8 cellular contexts compared by ENCODE assay signal in genomic region chr1:98048234-98048633, GRCh38.
DNase-seq lines count a peak whose midpoint lies in the region; ATAC-seq and TF ChIP-seq lines count a peak whose summit lies in the region.

No MANE protein-coding gene starts in this region.

- no peaks in the 10 kb centered on the region for H3K36me3 Mint-ChIP-seq in naive B cell

- peak in 1 of 2 donors; percentile 14 for TF ChIP-seq CTCF in fibroblast of lung (conservative IDR thresholded peaks at IDR 0.05 in 1 of 2, IDR thresholded peaks at IDR 0.05 in 1 of 2; ENCODE audit: low read depth in 1 of 2, low read length in 2 of 2)

- H3K4me3 Mint-ChIP-seq in naive B cell, result peak overlapping the region in 1 of 8 donors; percentile 6

- DNase-seq in DMS 273 treated with DMSO at 0.1 percent for 48 hours (lab: John Stamatoyannopoulos, UW) (peak; percentile 53), NCI-H748 treated with DMSO at 0.1 percent for 48 hours (lab: John Stamatoyannopoulos, UW) (peak; percentile 44), activated T-cell treated with anti-CD3 and anti-CD28 coated beads for 4 hours (peak; percentile 29), fibroblast of lung (ENCODE audit: low read depth in 2 of 2) (peak; percentile 91 to 94), naive B cell (peak; percentile 39)
- peak; percentile 53 for DNase-seq in stimulated activated naive CD4-positive, alpha-beta T cell treated with Interleukin-2 at 50 U/mL for 16 hours (lab: John Stamatoyannopoulos, UW)

- H4K20me1 ChIP-seq in fibroblast of lung (ENCODE audit: control insufficient read depth, extremely low read depth, insufficient read depth, low read length), result no peaks in the 10 kb centered on the region

- H3K36me3 ChIP-seq in fibroblast of lung (ENCODE audit: control insufficient read depth, insufficient read depth, low read length), result no peaks in the 10 kb centered on the region

- no peak overlapping the region for H3K9ac ChIP-seq in fibroblast of lung (ENCODE audit: insufficient read depth, low read length)

- H2AFZ ChIP-seq in fibroblast of lung (ENCODE audit: low read length), result peak overlapping the region; percentile 52

- H3K9me3 Mint-ChIP-seq in naive B cell, result peaks cover 0 to 7% (median 2%) of the 10 kb centered on the region in 7 donors

- H3K79me2 ChIP-seq in fibroblast of lung (ENCODE audit: control insufficient read depth, insufficient read depth, low read length), result peaks cover 23% of the 10 kb centered on the region

- H3K4me1 ChIP-seq in fibroblast of lung (ENCODE audit: control insufficient read depth, extremely low read depth, insufficient read depth, low read length), result peaks cover 10% of the 10 kb centered on the region

- ATAC-seq in HG02610 (IDR thresholded peaks at IDR 0.05; ENCODE audit: unreplicated experiment) (peak; percentile 54), naive B cell (ENCODE audit: low read depth in 2 of 2) (peak; percentile 60 to 66), GM21576 (IDR thresholded peaks at IDR 0.05; ENCODE audit: unreplicated experiment) (no peak)

- H3K27me3 ChIP-seq in fibroblast of lung (ENCODE audit: control insufficient read depth, insufficient read depth, low read length), result no peaks in the 10 kb centered on the region

- H3K9me3 ChIP-seq in fibroblast of lung (ENCODE audit: control insufficient read depth, insufficient read depth, low read depth, low read length), result no peaks in the 10 kb centered on the region

- peak overlapping the region; percentile 95 for H3K4me2 ChIP-seq in fibroblast of lung (ENCODE audit: extremely low read depth, insufficient read depth, low read length)

- H3K4me1 Mint-ChIP-seq in naive B cell, result peaks cover 29 to 43% (median 38%) of the 10 kb centered on the region in 3 donors

- H3K27ac Mint-ChIP-seq in naive B cell, result peak overlapping the region in 2 of 6 donors; percentile 63 to 91

- H3K4me3 ChIP-seq in fibroblast of lung (replicated peaks in 1 of 4; ENCODE audit: control extremely low read depth in 1 of 4, insufficient read depth in 1 of 4, low read depth in 3 of 4, low read length in 4 of 4), result peak overlapping the region; percentile 61 to 83 (median 66)

- peaks cover 64 to 83% (median 80%) of the 10 kb centered on the region in 3 donors for H3K27me3 Mint-ChIP-seq in naive B cell

- H3K27ac ChIP-seq in fibroblast of lung (ENCODE audit: insufficient read depth, low read length), result no peak overlapping the region

Comparison
In these comparisons a context has a peak if more than half of its experiments do, and no peak if none do; other contexts are left out.
1. DNase-seq: peak in every context shown above with its lines; median percentile 92 in fibroblast of lung; 53 in DMS 273 treated with DMSO at 0.1 percent for 48 hours; 53 in stimulated activated naive CD4-positive, alpha-beta T cell treated with Interleukin-2 at 50 U/mL for 16 hours; 44 in NCI-H748 treated with DMSO at 0.1 percent for 48 hours; 39 in naive B cell; 29 in activated T-cell treated with anti-CD3 and anti-CD28 coated beads for 4 hours.